Comparison of ENCODE assay signal across 21 cellular contexts in the genomic region with DNA sequence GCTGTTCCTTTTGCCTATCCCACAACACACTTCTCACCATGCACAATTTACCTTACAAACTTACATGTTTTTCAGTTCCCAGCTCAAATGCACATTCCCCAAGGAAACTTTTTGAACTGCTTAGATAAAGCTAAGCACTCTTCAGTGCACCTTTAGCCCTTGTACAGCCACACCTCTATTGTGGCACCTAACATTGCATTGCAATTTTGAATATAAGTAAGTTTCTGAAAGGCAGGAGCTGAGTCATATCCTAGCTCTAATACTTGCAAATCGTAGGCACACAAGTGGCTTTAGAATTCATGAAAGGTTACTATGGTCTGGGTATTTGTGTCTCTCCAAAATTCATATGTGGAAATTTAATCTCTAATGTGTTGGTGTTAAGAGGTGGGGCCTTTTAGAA. TPM values are rescaled to one million over a fixed set of nuclear protein-coding genes. Genes with fewer than 3 reads are reported as not detected.
DNase-seq lines count a peak whose midpoint lies in the region; ATAC-seq, FAIRE-seq and TF ChIP-seq lines count a peak whose summit lies in the region.
"Had no signal": no experiment of that assay in that cellular context is flagged by ENCODE, and none has a peak within 500 bp of the region (broad histone marks: within the 10 kb centered on the region; RNA-seq: fewer than 3 reads in every experiment).

No MANE protein-coding gene starts in this region.

- H3K23ac ChIP-seq in IMR-90 (ENCODE audit: low read depth, low read length), result no peak overlapping the region

- intact Hi-C loops in IMR-90 (cut with micrococcal nuclease), result no loop called here
- intact Hi-C loops in left lung (cut with DNase I), result no loop called here

- no peak overlapping the region for H3K56ac ChIP-seq in IMR-90 (ENCODE audit: extremely low read depth, insufficient read depth, low read length)

- peaks cover 11% of the 10 kb centered on the region; the same call in 1 of the 2 replicates for H3K9me1 ChIP-seq in IMR-90 (ENCODE audit: insufficient read depth, low read length)

- no peak overlapping the region for H2AK5ac ChIP-seq in IMR-90 (ENCODE audit: low read depth, low read length)

- no peak overlapping the region for H2AFZ ChIP-seq in IMR-90 (replicated peaks; ENCODE audit: low read length, poor library complexity)
- H2AFZ ChIP-seq in astrocyte (ENCODE audit: low read depth, low read length), result no peak overlapping the region

- H2BK20ac ChIP-seq in IMR-90 (ENCODE audit: low read depth, low read length), result no peak overlapping the region

- no peak for TF ChIP-seq CTCF in IMR-90 (conservative IDR thresholded peaks at IDR 0.05; ENCODE audit: low read depth, low read length)
- no peak for TF ChIP-seq CTCF in astrocyte (IDR thresholded peaks at IDR 0.05; ENCODE audit: insufficient read depth, low read depth, low read length)
- TF ChIP-seq CTCF in left lung (IDR thresholded peaks at IDR 0.05), result no peak
- no peak for TF ChIP-seq CTCF in omental fat pad (IDR thresholded peaks at IDR 0.05)

- no peak overlapping the region for H2AK9ac ChIP-seq in IMR-90 (replicated peaks; ENCODE audit: low read depth, low read length, poor library complexity)

- no peak overlapping the region for H3K4me3 Mint-ChIP-seq in astrocyte (ENCODE audit: unreplicated experiment)
- no peak overlapping the region for H3K4me3 Mint-ChIP-seq in activated CD8-positive, alpha-beta memory T cell treated with anti-CD3 and anti-CD28 coated beads, Interleukin-2, amount 10 ng/mL, durations not matched to agents 7 days and 5 days
- H3K4me3 Mint-ChIP-seq: CD4-positive, CD25-positive, alpha-beta regulatory T cell had no signal

- H3K36me3 ChIP-seq in IMR-90 (ENCODE audit: control insufficient read depth, insufficient read depth, low read length) (no peaks in the 10 kb centered on the region), astrocyte (ENCODE audit: insufficient read depth, low read length) (no peaks in the 10 kb centered on the region), left lung (no peaks in the 10 kb centered on the region)
- H3K36me3 ChIP-seq: Peyer's patch, SJCRH30 had no signal

- in situ Hi-C loops in IMR-90 (cut with MboI; ENCODE audit: low sequenced_read_pairs), result no loop called here

- POLR2A ChIA-PET in IMR-90 (lab: Charles Lee; ENCODE audit: unreplicated experiment), result no interaction called here

- no peaks in the 10 kb centered on the region for H3K27me3 ChIP-seq in IMR-90 (ENCODE audit: control insufficient read depth, insufficient read depth, low read length)
- H3K27me3 ChIP-seq in astrocyte (ENCODE audit: insufficient read depth, low read length), result no peaks in the 10 kb centered on the region
- H3K27me3 ChIP-seq in left lung, result no peaks in the 10 kb centered on the region
- H3K27me3 ChIP-seq: Peyer's patch, SJCRH30 had no signal

- peak overlapping the region; percentile 0 for H3K27ac Mint-ChIP-seq in astrocyte (ENCODE audit: unreplicated experiment)
- H3K27ac Mint-ChIP-seq in activated CD8-positive, alpha-beta memory T cell treated with anti-CD3 and anti-CD28 coated beads, Interleukin-2, amount 10 ng/mL, durations not matched to agents 7 days and 5 days, result no peak overlapping the region
- H3K27ac Mint-ChIP-seq: CD4-positive, CD25-positive, alpha-beta regulatory T cell had no signal

- 0 out of 4 replicates have a peak overlapping the region, but pooled peaks of 1 of the 2 experiments have one; percentile 9 for H4K8ac ChIP-seq in IMR-90 (ENCODE audit: low read depth in 2 of 2, low read length in 2 of 2)

- WGBS in IMR-90 (ENCODE audit: extremely low coverage in 2 of 2, insufficient read length in 1 of 2), 2 experiments, result no CpG with 5 or more reads among the region's 1 CpG

- no peak overlapping the region; the same call in 1 of the 2 replicates for H3K18ac ChIP-seq in IMR-90 (ENCODE audit: low read depth, low read length)

- ATAC-seq in IMR-90 (ENCODE audit: low read depth) (no peak), left lung (peak; percentile 52), omental fat pad (ENCODE audit: low FRiP score) (no peak)
- ATAC-seq in activated CD8-positive, alpha-beta memory T cell treated with anti-CD3 and anti-CD28 coated beads, Interleukin-2, amount 10 ng/mL, durations not matched to agents 7 days and 5 days, result no peak
- ATAC-seq: HepG2 had no signal

- peak; percentile 13 for DNase-seq in IMR-90
- no peak for DNase-seq in astrocyte (ENCODE audit: low read depth)
- DNase-seq in left lung, result no peak
- no peak for DNase-seq in effector CD8-positive, alpha-beta T cell (lab: John Stamatoyannopoulos, UW)
- no peak for DNase-seq in RCC 7860 (ENCODE audit: low spot score)
- no peak for DNase-seq in activated CD8-positive, alpha-beta memory T cell treated with anti-CD3 and anti-CD28 coated beads, Interleukin-2, amount 10 ng/mL, durations not matched to agents 7 days and 5 days
- no peak for DNase-seq in omental fat pad (ENCODE audit: low spot score)
- DNase-seq: CD4-positive, CD25-positive, alpha-beta regulatory T cell; EL; H7; KBM-7; NCI-H1092 treated with DMSO at 0.1 percent for 48 hours; NCI-H1436 treated with DMSO at 0.1 percent for 48 hours; NCI-H2029; NCI-H2171; NCI-H345; NCI-H524 treated with DMSO at 0.1 percent for 48 hours; NCI-H82; Peyer's patch; SJCRH30 had no signal

- no peak overlapping the region for H4K5ac ChIP-seq in IMR-90 (ENCODE audit: low read depth, low read length)

- H3K4me1 ChIP-seq in IMR-90 (ENCODE audit: control insufficient read depth, insufficient read depth, low read length) (peaks cover 12% of the 10 kb centered on the region), astrocyte (ENCODE audit: insufficient read depth, low read length) (peaks cover 18% of the 10 kb centered on the region), left lung (peaks cover 0 to 7% of the 10 kb centered on the region in 2 donors)

- H3K27ac ChIP-seq in IMR-90 (ENCODE audit: insufficient read depth, low read length), result no peak overlapping the region
- H3K27ac ChIP-seq in astrocyte (ENCODE audit: low read depth, low read length), result no peak overlapping the region
- no peak overlapping the region for H3K27ac ChIP-seq in left lung
- H3K27ac ChIP-seq: Peyer's patch, SJCRH30 had no signal

- no peak overlapping the region for H3K4me3 ChIP-seq in IMR-90 (ENCODE audit: insufficient read depth, low read depth, low read length)
- no peak overlapping the region for H3K4me3 ChIP-seq in astrocyte (ENCODE audit: insufficient read depth, low read depth, low read length)
- H3K4me3 ChIP-seq in left lung, result no peak overlapping the region
- H3K4me3 ChIP-seq: Peyer's patch, SJCRH30 had no signal

- H4K20me1 ChIP-seq in IMR-90 (ENCODE audit: insufficient read depth, low read length) (no peaks in the 10 kb centered on the region; the same call in 1 of the 2 replicates), astrocyte (ENCODE audit: insufficient read depth, low read length) (no peaks in the 10 kb centered on the region)

- dilution Hi-C loops in IMR-90 (cut with HindIII; ENCODE audit: low sequenced_read_pairs, unreplicated experiment), result no loop called here

- H3K9ac ChIP-seq in IMR-90 (ENCODE audit: low read depth, low read length) (no peak overlapping the region), astrocyte (ENCODE audit: low read length) (no peak overlapping the region)

- FAIRE-seq in astrocyte (lab: Jason Lieb, UNC) (no peak), RCC 7860 (lab: Jason Lieb, UNC) (no peak)
- FAIRE-seq: HepG2 had no signal

- H3K9me3 ChIP-seq in IMR-90 (ENCODE audit: control insufficient read depth, insufficient read depth, low read length) (no peaks in the 10 kb centered on the region), astrocyte (ENCODE audit: insufficient read depth, low read depth, low read length) (no peaks in the 10 kb centered on the region), left lung (no peaks in the 10 kb centered on the region)
- H3K9me3 ChIP-seq: Peyer's patch, SJCRH30 had no signal

- H4K91ac ChIP-seq in IMR-90 (ENCODE audit: insufficient read depth, low read depth, low read length), result no peak overlapping the region

- H3K79me1 ChIP-seq in IMR-90 (ENCODE audit: low read depth in 1 of 2, low read length in 2 of 2), result peaks cover under 1 to 1% of the 10 kb centered on the region in 2 experiments; a peak in 3 of 4 replicates

- peak overlapping the region; percentile 4; the same call in 1 of the 2 replicates for H2BK120ac ChIP-seq in IMR-90 (ENCODE audit: low read depth, low read length)

- H3K4me2 ChIP-seq in IMR-90 (ENCODE audit: low read depth, low read length) (no peak overlapping the region), astrocyte (ENCODE audit: low read length) (no peak overlapping the region)

- no peak overlapping the region for H3K4ac ChIP-seq in IMR-90 (ENCODE audit: low read depth, low read length)

- H3K4me1 Mint-ChIP-seq in astrocyte (ENCODE audit: low read depth, unreplicated experiment), result peaks cover 37% of the 10 kb centered on the region
- H3K4me1 Mint-ChIP-seq in activated CD8-positive, alpha-beta memory T cell treated with anti-CD3 and anti-CD28 coated beads, Interleukin-2, amount 10 ng/mL, durations not matched to agents 7 days and 5 days, result peaks cover 9% of the 10 kb centered on the region

- H3K14ac ChIP-seq in IMR-90 (replicated peaks; ENCODE audit: low read depth, low read length), result no peak overlapping the region

- no peak for TF ChIP-seq POLR2A in IMR-90 (IDR thresholded peaks at IDR 0.05; ENCODE audit: low read depth, low read length)

- H3K27me3 Mint-ChIP-seq in astrocyte (ENCODE audit: low read depth, unreplicated experiment), result no peaks in the 10 kb centered on the region
- peaks cover 4% of the 10 kb centered on the region for H3K27me3 Mint-ChIP-seq in activated CD8-positive, alpha-beta memory T cell treated with anti-CD3 and anti-CD28 coated beads, Interleukin-2, amount 10 ng/mL, durations not matched to agents 7 days and 5 days

- H2BK15ac ChIP-seq in IMR-90 (ENCODE audit: low read depth, low read length), result 0 out of 3 replicates have a peak overlapping the region, but pooled peaks have one; percentile 0

- peaks cover 3% of the 10 kb centered on the region for H3K36me3 Mint-ChIP-seq in astrocyte (ENCODE audit: low read depth, unreplicated experiment)
- no peaks in the 10 kb centered on the region for H3K36me3 Mint-ChIP-seq in activated CD8-positive, alpha-beta memory T cell treated with anti-CD3 and anti-CD28 coated beads, Interleukin-2, amount 10 ng/mL, durations not matched to agents 7 days and 5 days

- H2BK5ac ChIP-seq in IMR-90 (ENCODE audit: low read depth, low read length, poor library complexity, severe bottlenecking), result peak overlapping the region; percentile 18

- no TSS peak for BruUV-seq in IMR-90 (replicated peaks; lab: Mats Ljungman, UMichigan)

- H3K79me2 ChIP-seq in astrocyte (ENCODE audit: insufficient read depth, low read length), result peaks cover under 1% of the 10 kb centered on the region

- CTCF ChIA-PET in IMR-90 (lab: Yijun Ruan, JAX), result no interaction called here
- CTCF ChIA-PET in activated CD8-positive, alpha-beta memory T cell treated with anti-CD3 and anti-CD28 coated beads, Interleukin-2, amount 10 ng/mL, durations not matched to agents 7 days and 5 days (lab: Charles Lee), result interaction anchor here (1.3 kb wide), 1 partner anchor 30 kb away, joined by 4 read pairs; no protein-coding TSS in a partner anchor

- peaks cover 7% of the 10 kb centered on the region for H3K9me3 Mint-ChIP-seq in astrocyte (ENCODE audit: unreplicated experiment)
- H3K9me3 Mint-ChIP-seq in activated CD8-positive, alpha-beta memory T cell treated with anti-CD3 and anti-CD28 coated beads, Interleukin-2, amount 10 ng/mL, durations not matched to agents 7 days and 5 days (ENCODE audit: low read depth), result no peaks in the 10 kb centered on the region

- no peak for TF ChIP-seq RAD21 in IMR-90 (IDR thresholded peaks at IDR 0.05; ENCODE audit: low read length)

RNA-seq across cellular contexts. Expression of a gene that starts 4.9 kb away (rescaled TPM):
- total RNA-seq in IMR-90 (2012; rRNA removed), result 108 and 135 TPM in 2 replicates
- polyA plus RNA-seq in IMR-90 (2012; rRNA removed), result 80.9 and 90.4 TPM in 2 replicates
- 23.2 and 34.5 TPM in 2 replicates for polyA plus RNA-seq in IMR-90 (2012; cell fraction: cytosol; rRNA removed)
- polyA plus RNA-seq in IMR-90 (2012; cell fraction: nucleus; rRNA removed; ENCODE audit: low replicate concordance), result 5.5 and 56.5 TPM in 2 replicates
- total RNA-seq in astrocyte, result 91.3 and 94.5 TPM in 2 replicates
- total RNA-seq in left lung, result 100 to 1,000 TPM in 1 of 2 donors, 10 to 100 TPM in 1; 99.6 to 101 TPM
- total RNA-seq in activated CD8-positive, alpha-beta memory T cell treated with anti-CD3 and anti-CD28 coated beads, Interleukin-2, amount 10 ng/mL, durations not matched to agents 7 days and 5 days, result 10 to 100 TPM; 71.7 to 73.7 TPM
- 100 to 1,000 TPM in 3 of 4 donors, 10 to 100 TPM in 1; 62.6 to 120 (median 102) TPM for total RNA-seq in omental fat pad
